ENCODE assay signal across 8 cellular contexts in the genomic region with DNA sequence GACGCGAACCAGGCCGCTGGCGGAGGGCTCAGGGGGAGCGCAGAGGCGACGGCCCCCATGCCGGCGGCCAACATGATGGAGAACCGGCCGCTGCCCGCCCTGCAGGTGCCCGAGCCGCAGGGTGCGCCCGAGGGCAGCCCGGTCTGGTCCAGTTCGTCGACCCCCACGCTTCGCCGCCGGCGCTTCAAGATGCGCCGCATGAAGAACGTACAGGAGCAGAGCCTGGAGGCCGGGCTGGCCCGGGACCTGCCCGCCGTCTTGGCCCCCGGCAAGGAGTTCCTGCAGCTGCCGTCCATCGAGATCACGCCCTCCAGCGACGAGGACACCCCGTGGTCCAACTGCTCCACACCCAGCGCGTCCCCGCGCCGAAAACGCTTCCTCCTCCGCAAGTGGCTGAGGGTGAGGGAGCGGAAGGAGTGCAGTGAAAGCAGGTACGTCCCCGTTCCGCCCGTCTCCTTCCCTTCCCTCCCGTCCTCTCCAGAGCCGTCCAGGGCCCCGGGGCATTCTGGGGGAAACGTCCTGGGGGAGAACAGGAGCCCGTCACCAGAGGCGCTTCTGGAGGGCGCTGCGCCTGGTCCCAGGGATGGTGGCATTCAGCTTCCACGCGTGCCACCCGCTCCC. TPM values are rescaled to one million over a fixed set of nuclear protein-coding genes. Genes with fewer than 3 reads are reported as not detected.
DNase-seq lines count a peak whose midpoint lies in the region; FAIRE-seq and TF ChIP-seq lines count a peak whose summit lies in the region.

No MANE protein-coding gene starts in this region.

- H3K9ac ChIP-seq in neural cell (ENCODE audit: low read length): peak overlapping the region; percentile 29

- H3K4me1 ChIP-seq in DOHH2 (ENCODE audit: control insufficient read depth, low read length) (no peaks in the 10 kb centered on the region), tibial artery (peaks cover 0 to 15% (median 11%) of the 10 kb centered on the region in 4 donors)

- H4K20me1 ChIP-seq in DOHH2 (ENCODE audit: control insufficient read depth, insufficient read depth, low read depth, low read length) (no peaks in the 10 kb centered on the region), neural cell (ENCODE audit: insufficient read depth) (no peaks in the 10 kb centered on the region)

- H3K9me3 ChIP-seq in DOHH2 (ENCODE audit: control insufficient read depth, insufficient read depth, low read length) (no peaks in the 10 kb centered on the region), neural cell (ENCODE audit: low read length) (no peaks in the 10 kb centered on the region), tibial artery (no peaks in the 10 kb centered on the region)

- TF ChIP-seq POLR2A in H54 (IDR thresholded peaks at IDR 0.05; ENCODE audit: low read depth, low read length): no peak; the same call in 1 of the 2 replicates

- H3K9me2 ChIP-seq in DOHH2 (replicated peaks; ENCODE audit: control insufficient read depth, low read length) (no peaks in the 10 kb centered on the region), neural cell (ENCODE audit: insufficient read depth, low read length) (no peaks in the 10 kb centered on the region)

- H3K4me3 ChIP-seq in DOHH2 (ENCODE audit: low read length) (peak overlapping the region; percentile 61), fibroblast of villous mesenchyme (ENCODE audit: low read depth, low read length) (peak overlapping the region; percentile 52), neural cell (ENCODE audit: low read length) (peak overlapping the region; percentile 76), tibial artery (peak overlapping the region; percentile 45 to 54)

- no peak for FAIRE-seq in H54 (lab: Jason Lieb, UNC)

- H3K36me3 ChIP-seq in DOHH2 (ENCODE audit: control insufficient read depth, low read length): no peaks in the 10 kb centered on the region
- H3K36me3 ChIP-seq in neural cell (ENCODE audit: insufficient read depth, low read length): no peaks in the 10 kb centered on the region
- no peaks in the 10 kb centered on the region for H3K36me3 ChIP-seq in tibial artery

- no peak for TF ChIP-seq EP300 in neural cell (conservative IDR thresholded peaks at IDR 0.05; ENCODE audit: poor library complexity, severe bottlenecking)

- H3K79me2 ChIP-seq in DOHH2 (ENCODE audit: control insufficient read depth, low read length) (no peaks in the 10 kb centered on the region), neural cell (replicated peaks; ENCODE audit: insufficient read depth, low read length) (no peaks in the 10 kb centered on the region)

- H3K27me3 ChIP-seq in DOHH2 (ENCODE audit: control insufficient read depth, low read length) (peaks cover 10% of the 10 kb centered on the region), neural cell (ENCODE audit: insufficient read depth, low read depth, low read length) (peaks cover 26% of the 10 kb centered on the region), tibial artery (peaks cover 0 to 28% of the 10 kb centered on the region in 2 donors)

- no peak overlapping the region for H2AFZ ChIP-seq in neural cell (ENCODE audit: low read depth, low read length)

- TF ChIP-seq CTCF in DOHH2 (IDR thresholded peaks at IDR 0.05; ENCODE audit: low read depth, low read length, poor library complexity, severe bottlenecking) (no peak), fibroblast of villous mesenchyme (IDR thresholded peaks at IDR 0.05; ENCODE audit: insufficient read depth, low read depth, low read length) (no peak), neural cell (IDR thresholded peaks at IDR 0.05; ENCODE audit: poor library complexity, severe bottlenecking) (no peak), tibial artery (IDR thresholded peaks at IDR 0.05) (no peak)

- H3K4me2 ChIP-seq in DOHH2 (ENCODE audit: low read length) (peak overlapping the region; percentile 62), neural cell (ENCODE audit: low read length) (peak overlapping the region; percentile 62)

- H3F3A ChIP-seq in DOHH2 (ENCODE audit: control insufficient read depth, insufficient read depth) (no peaks in the 10 kb centered on the region), neural cell (ENCODE audit: insufficient read depth, low read length, poor library complexity, severe bottlenecking) (no peaks in the 10 kb centered on the region)

- DNase-seq in H54 (ENCODE audit: insufficient read length, low spot score) (peak; percentile 30), NCI-H460 (ENCODE audit: extremely low read depth, low read depth) (peak; percentile 40), activated T-cell treated with anti-CD3 and anti-CD28 coated beads for 48 hours (ENCODE audit: low read depth) (peak; percentile 56), fibroblast of villous mesenchyme (ENCODE audit: low read depth) (peak; percentile 19), tibial artery (peak; percentile 62 to 80), NCI-H1694 treated with DMSO at 0.1 percent for 48 hours (lab: John Stamatoyannopoulos, UW) (no peak)

- intact Hi-C loops in tibial artery (cut with DNase I; ENCODE audit: low total_unique reads): no loop called here

- H3K27ac ChIP-seq in DOHH2 (ENCODE audit: low read depth, low read length): no peak overlapping the region
- no peak overlapping the region for H3K27ac ChIP-seq in neural cell (ENCODE audit: low read length)
- no peak overlapping the region for H3K27ac ChIP-seq in tibial artery

- TF ChIP-seq RAD21 in neural cell (conservative IDR thresholded peaks at IDR 0.05): no peak

TF ChIP-seq in neural cell, 6 proteins besides CTCF, POLR2A, EP300 and RAD21:
- peak; percentile 33 for TF ChIP-seq EZH2 (IDR thresholded peaks at IDR 0.05; ENCODE audit: borderline replicate concordance, insufficient read depth, low read length, poor library complexity, severe bottlenecking)
- TF ChIP-seq, protein P1, sequence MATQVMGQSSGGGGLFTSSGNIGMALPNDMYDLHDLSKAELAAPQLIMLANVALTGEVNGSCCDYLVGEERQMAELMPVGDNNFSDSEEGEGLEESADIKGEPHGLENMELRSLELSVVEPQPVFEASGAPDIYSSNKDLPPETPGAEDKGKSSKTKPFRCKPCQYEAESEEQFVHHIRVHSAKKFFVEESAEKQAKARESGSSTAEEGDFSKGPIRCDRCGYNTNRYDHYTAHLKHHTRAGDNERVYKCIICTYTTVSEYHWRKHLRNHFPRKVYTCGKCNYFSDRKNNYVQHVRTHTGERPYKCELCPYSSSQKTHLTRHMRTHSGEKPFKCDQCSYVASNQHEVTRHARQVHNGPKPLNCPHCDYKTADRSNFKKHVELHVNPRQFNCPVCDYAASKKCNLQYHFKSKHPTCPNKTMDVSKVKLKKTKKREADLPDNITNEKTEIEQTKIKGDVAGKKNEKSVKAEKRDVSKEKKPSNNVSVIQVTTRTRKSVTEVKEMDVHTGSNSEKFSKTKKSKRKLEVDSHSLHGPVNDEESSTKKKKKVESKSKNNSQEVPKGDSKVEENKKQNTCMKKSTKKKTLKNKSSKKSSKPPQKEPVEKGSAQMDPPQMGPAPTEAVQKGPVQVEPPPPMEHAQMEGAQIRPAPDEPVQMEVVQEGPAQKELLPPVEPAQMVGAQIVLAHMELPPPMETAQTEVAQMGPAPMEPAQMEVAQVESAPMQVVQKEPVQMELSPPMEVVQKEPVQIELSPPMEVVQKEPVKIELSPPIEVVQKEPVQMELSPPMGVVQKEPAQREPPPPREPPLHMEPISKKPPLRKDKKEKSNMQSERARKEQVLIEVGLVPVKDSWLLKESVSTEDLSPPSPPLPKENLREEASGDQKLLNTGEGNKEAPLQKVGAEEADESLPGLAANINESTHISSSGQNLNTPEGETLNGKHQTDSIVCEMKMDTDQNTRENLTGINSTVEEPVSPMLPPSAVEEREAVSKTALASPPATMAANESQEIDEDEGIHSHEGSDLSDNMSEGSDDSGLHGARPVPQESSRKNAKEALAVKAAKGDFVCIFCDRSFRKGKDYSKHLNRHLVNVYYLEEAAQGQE (IDR thresholded peaks at IDR 0.05; ENCODE audit: borderline replicate concordance): no peak
TF ChIP-seq in neural cell: peak in this region for 1.

RNA-seq across cellular contexts. Expression of a gene that starts 0.8 kb away (rescaled TPM):
- total RNA-seq in NCI-H460 (2014; rRNA removed; shearing (Covaris generic)): 260 and 279 TPM in 2 replicates
- 299 and 417 TPM in 2 replicates for polyA plus RNA-seq in NCI-H460 (2014; cell fraction: nucleus; rRNA removed)
- total RNA-seq in fibroblast of villous mesenchyme: 3.9 and 6.0 TPM in 2 replicates
- 1.5 and 3.8 TPM in 2 replicates for polyA plus RNA-seq in neural cell
- 8.0 and 9.1 TPM in 2 replicates for polyA minus RNA-seq in neural cell

Comparison
In these comparisons a context has a peak if more than half of its experiments do, and no peak if none do; other contexts are left out.
1. RNA of a gene that starts 0.8 kb away (total RNA-seq): 260 to 279 TPM in NCI-H460; 3.9 to 6.0 TPM in fibroblast of villous mesenchyme; every median in the first group is over 10 times any median in the second.
2. Peak in every context shown above with its lines, with median percentiles within 50 percentile points of each other: H3K4me3 ChIP-seq.